In genomic region chr2:9498210-9498609, GRCh38 we compare ENCODE assay signal across 2 cellular contexts.
A peak's percentile ranks its signal among the peaks of the same experiment; 100 is the strongest.
TF ChIP-seq lines count a peak whose summit lies in the region.

No MANE protein-coding gene starts in this region.

TF ChIP-seq in SK-N-SH, 30 proteins besides CTCF, POLR2A, EP300 and RAD21 (continues in another document):
- TF ChIP-seq ELF1 (IDR thresholded peaks at IDR 0.05) = no peak
- no peak for TF ChIP-seq REST (IDR thresholded peaks at IDR 0.05; ENCODE audit: low read depth, low read length)
- TF ChIP-seq EZH2phosphoT487 (IDR thresholded peaks at IDR 0.05; ENCODE audit: borderline replicate concordance, low read depth) = no peak
- TF ChIP-seq PBX3 (IDR thresholded peaks at IDR 0.05) = peak; percentile 41
- TF ChIP-seq RCOR1 (IDR thresholded peaks at IDR 0.05; ENCODE audit: low read length) = no peak
- no peak for TF ChIP-seq GABPA (IDR thresholded peaks at IDR 0.05; ENCODE audit: low read depth)
- no peak for TF ChIP-seq SMC3 (IDR thresholded peaks at IDR 0.05; ENCODE audit: low read depth, low read length)
- TF ChIP-seq TEAD4 (IDR thresholded peaks at IDR 0.05; ENCODE audit: borderline replicate concordance, insufficient read depth) = no peak
- TF ChIP-seq MXI1 (IDR thresholded peaks at IDR 0.05; ENCODE audit: low read depth, low read length) = no peak
- TF ChIP-seq FOXJ3 (CRISPR knock-in tag; IDR thresholded peaks at IDR 0.05) = no peak
- no peak for TF ChIP-seq GATA2 (CRISPR knock-in tag; IDR thresholded peaks at IDR 0.05)
- TF ChIP-seq TAF1 (IDR thresholded peaks at IDR 0.05; ENCODE audit: borderline replicate concordance, low read depth, low read length) = no peak
- TF ChIP-seq JUND (IDR thresholded peaks at IDR 0.05) = peak; percentile 51
- TF ChIP-seq SIN3A (IDR thresholded peaks at IDR 0.05; ENCODE audit: borderline replicate concordance, low read depth, low read length) = no peak
- no peak for TF ChIP-seq POLR2AphosphoS5 (IDR thresholded peaks at IDR 0.05; ENCODE audit: low read depth, low read length)
- no peak for TF ChIP-seq USF1 (IDR thresholded peaks at IDR 0.05; ENCODE audit: borderline replicate concordance, low read depth)
- TF ChIP-seq FOXM1 (IDR thresholded peaks at IDR 0.05; ENCODE audit: low read depth) = no peak
- TF ChIP-seq CHD2 (IDR thresholded peaks at IDR 0.05; ENCODE audit: low read length, partially characterized antibody) = no peak
- no peak for TF ChIP-seq RFX5 (IDR thresholded peaks at IDR 0.05; ENCODE audit: low read length)
- TF ChIP-seq USF2 (IDR thresholded peaks at IDR 0.05; ENCODE audit: borderline replicate concordance, low read depth, low read length) = no peak
- no peak for TF ChIP-seq MAX (IDR thresholded peaks at IDR 0.05; ENCODE audit: low read depth)
- peak; percentile 51 for TF ChIP-seq FOSL2 (IDR thresholded peaks at IDR 0.05; ENCODE audit: borderline replicate concordance, low read depth)
- TF ChIP-seq RXRA (IDR thresholded peaks at IDR 0.05; ENCODE audit: borderline replicate concordance, low read depth) = no peak
- TF ChIP-seq ZBTB33 (IDR thresholded peaks at IDR 0.05; ENCODE audit: borderline replicate concordance, low read depth) = no peak
- peak; percentile 22; the same call in 1 of the 2 replicates for TF ChIP-seq NFIC (IDR thresholded peaks at IDR 0.05; ENCODE audit: borderline replicate concordance)
- no peak for TF ChIP-seq NRF1 (IDR thresholded peaks at IDR 0.05; ENCODE audit: low read depth, low read length)

TF ChIP-seq in endothelial cell of umbilical vein, 7 proteins besides CTCF, POLR2A, EP300 and RAD21:
- no peak for TF ChIP-seq EZH2 (IDR thresholded peaks at IDR 0.05; ENCODE audit: borderline replicate concordance, low read depth, low read length, severe bottlenecking)
- TF ChIP-seq POLR2AphosphoS5 (IDR thresholded peaks at IDR 0.05; ENCODE audit: insufficient read depth, low read depth, low read length) = no peak
- TF ChIP-seq MYC (IDR thresholded peaks at IDR 0.05; ENCODE audit: low read depth, low read length) = no peak
- no peak for TF ChIP-seq MAX (IDR thresholded peaks at IDR 0.05; ENCODE audit: insufficient read depth, insufficient read length)
- no peak for TF ChIP-seq FOS (IDR thresholded peaks at IDR 0.05; ENCODE audit: borderline replicate concordance, insufficient read depth, low read length)
- no peak for TF ChIP-seq JUN (IDR thresholded peaks at IDR 0.05; ENCODE audit: borderline replicate concordance, insufficient read depth, insufficient read length, low read depth)
- TF ChIP-seq GATA2 (IDR thresholded peaks at IDR 0.05; ENCODE audit: insufficient read depth, insufficient read length, low read depth, low read length) = no peak
